1 cellular context compared by ENCODE assay signal in genomic region chr19:2867025-2867991, GRCh38.
TF ChIP-seq lines count a peak whose summit lies in the region.

ZNF556 (plus strand) TSS chr19:2867335; CDS start chr19:2867422, 87 bp downstream.

TF ChIP-seq in HepG2, 621 proteins besides CTCF, POLR2A, EP300 and RAD21 (continued from another document and continues in another):
- TF ChIP-seq ZNF646 (CRISPR knock-in tag; IDR thresholded peaks at IDR 0.05) (no peak), SRSF1 (optimal IDR thresholded peaks at IDR 0.05; ENCODE audit: low read depth, low read length) (peak; percentile 69), TMF1 (CRISPR knock-in tag; IDR thresholded peaks at IDR 0.05; ENCODE audit: low read depth) (peak; percentile 53; the same call in 1 of the 2 replicates), DBP (CRISPR knock-in tag; IDR thresholded peaks at IDR 0.05; ENCODE audit: not compliant biosample characterization) (no peak), ATM (IDR thresholded peaks at IDR 0.05; ENCODE audit: borderline replicate concordance) (no peak), SALL1 (CRISPR knock-in tag; IDR thresholded peaks at IDR 0.05) (peak; percentile 73), ZNF18 (CRISPR knock-in tag; IDR thresholded peaks at IDR 0.05; ENCODE audit: insufficient replicate concordance) (peak; percentile 28), SAFB2 (CRISPR knock-in tag; IDR thresholded peaks at IDR 0.05; ENCODE audit: borderline replicate concordance, low read depth) (no peak), ZNF101 (CRISPR knock-in tag; IDR thresholded peaks at IDR 0.05; ENCODE audit: borderline replicate concordance, low read depth) (no peak), IKZF4 (CRISPR knock-in tag; IDR thresholded peaks at IDR 0.05; ENCODE audit: borderline replicate concordance, low read depth, not compliant biosample characterization) (peak; percentile 84), ARNTL (CRISPR knock-in tag; IDR thresholded peaks at IDR 0.05) (peak; percentile 86), ZNF605 (CRISPR knock-in tag; IDR thresholded peaks at IDR 0.05) (peak; percentile 29; the same call in 1 of the 2 replicates), ZBTB20 (CRISPR knock-in tag; IDR thresholded peaks at IDR 0.05; ENCODE audit: borderline replicate concordance, low read depth) (no peak), ZNF468 (CRISPR knock-in tag; IDR thresholded peaks at IDR 0.05) (no peak), CREBL2 (CRISPR knock-in tag; IDR thresholded peaks at IDR 0.05; ENCODE audit: borderline replicate concordance) (no peak), YEATS4 (CRISPR knock-in tag; IDR thresholded peaks at IDR 0.05; ENCODE audit: borderline replicate concordance) (peak; percentile 97), TFDP2 (CRISPR knock-in tag; IDR thresholded peaks at IDR 0.05) (peak; percentile 63), ZSCAN30 (CRISPR knock-in tag; IDR thresholded peaks at IDR 0.05) (no peak), FIP1L1 (IDR thresholded peaks at IDR 0.05; ENCODE audit: borderline replicate concordance, insufficient read depth, low read depth, low read length) (no peak), ZZZ3 (CRISPR knock-in tag; IDR thresholded peaks at IDR 0.05; ENCODE audit: borderline replicate concordance) (0 out of 2 replicates have a peak, but pooled peaks have one; percentile 11), MED1 (CRISPR knock-in tag; IDR thresholded peaks at IDR 0.05) (no peak), ZKSCAN8 (CRISPR knock-in tag; IDR thresholded peaks at IDR 0.05; ENCODE audit: borderline replicate concordance) (no peak), ZXDC (CRISPR knock-in tag; IDR thresholded peaks at IDR 0.05) (no peak), RBFOX2 (IDR thresholded peaks at IDR 0.05; ENCODE audit: low read depth, low read length) (peak; percentile 88), ZNF451 (CRISPR knock-in tag; IDR thresholded peaks at IDR 0.05) (peak; percentile 50; the same call in 1 of the 2 replicates), ZFP36 (IDR thresholded peaks at IDR 0.05; ENCODE audit: borderline replicate concordance, low read depth, low read length, partially characterized antibody) (no peak), ZBTB39 (CRISPR knock-in tag; IDR thresholded peaks at IDR 0.05) (no peak), BRCA1 (CRISPR knock-in tag; IDR thresholded peaks at IDR 0.05) (no peak), ETS1 (CRISPR knock-in tag; IDR thresholded peaks at IDR 0.05) (no peak), RNF219 (CRISPR knock-in tag; IDR thresholded peaks at IDR 0.05) (no peak), RXRB (CRISPR knock-in tag; IDR thresholded peaks at IDR 0.05; ENCODE audit: borderline replicate concordance) (peak; percentile 68), NFATC3 (CRISPR knock-in tag; IDR thresholded peaks at IDR 0.05) (no peak), PBX3 (CRISPR knock-in tag; IDR thresholded peaks at IDR 0.05; ENCODE audit: borderline replicate concordance) (no peak), MXD4 (CRISPR knock-in tag; IDR thresholded peaks at IDR 0.05) (peak; percentile 83)
